16 cellular contexts compared by ENCODE assay signal in the genomic region with DNA sequence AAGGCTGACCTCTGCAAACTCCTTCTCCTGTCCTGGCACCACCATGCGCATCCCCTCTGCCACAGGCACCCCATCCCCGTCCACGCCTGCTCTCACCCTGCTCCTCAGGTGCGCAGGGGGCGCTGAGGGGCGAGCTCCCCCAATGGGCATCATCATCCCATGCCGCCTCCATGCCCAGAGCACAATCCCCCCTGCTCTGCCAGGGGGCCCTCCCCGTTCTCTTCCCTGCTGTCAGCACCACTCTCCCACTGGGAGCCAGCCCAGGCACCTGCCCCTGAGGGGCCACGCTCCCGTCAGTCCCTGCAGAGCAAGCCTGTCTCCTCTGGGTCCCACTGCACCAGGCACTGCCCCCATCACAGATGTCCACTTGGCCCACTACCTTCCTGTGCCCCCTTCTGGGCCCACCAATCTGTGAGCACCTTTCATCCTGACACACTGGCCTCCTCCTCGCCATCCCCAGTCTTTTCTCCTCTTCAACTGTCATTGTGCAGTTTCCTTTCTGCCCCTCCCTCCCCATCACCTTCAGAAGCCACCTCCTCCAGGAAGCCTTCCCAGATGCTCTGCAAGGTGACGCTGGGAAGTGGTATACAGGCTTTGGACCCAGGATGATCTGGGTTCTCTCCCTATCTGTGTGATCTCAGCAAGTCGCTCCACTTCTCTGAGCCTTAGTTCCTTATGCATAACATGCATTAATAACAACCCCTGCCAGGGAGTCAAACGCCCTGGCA.
"Had no signal": no experiment of that assay in that cellular context is flagged by ENCODE, and none has a peak within 500 bp of the region (broad histone marks: within the 10 kb centered on the region; RNA-seq: fewer than 3 reads in every experiment).

No MANE protein-coding gene starts in this region.

- H3K9me3 Mint-ChIP-seq: activated B cell treated with CpG ODN at 0.5 μM for 24 hours; activated naive CD8-positive, alpha-beta T cell treated with anti-CD3 and anti-CD28 coated beads for 36 hours; memory B cell; naive thymus-derived CD4-positive, alpha-beta T cell; T-cell had no signal

- H3K36me3 Mint-ChIP-seq: activated naive CD8-positive, alpha-beta T cell treated with anti-CD3 and anti-CD28 coated beads for 36 hours; memory B cell; naive thymus-derived CD4-positive, alpha-beta T cell; T-cell had no signal

- H3K4me1 Mint-ChIP-seq: activated B cell treated with CpG ODN at 0.5 μM for 24 hours; activated naive CD8-positive, alpha-beta T cell treated with anti-CD3 and anti-CD28 coated beads for 36 hours had no signal

- H3K27me3 ChIP-seq: thyroid gland had no signal

- H3K4me3 Mint-ChIP-seq: activated B cell treated with CpG ODN at 0.5 μM for 24 hours; activated CD8-positive, alpha-beta T cell treated with anti-CD3 and anti-CD28 coated beads, Interleukin-2, amount 10 ng/mL, durations not matched to agents 7 days and 5 days; activated naive CD8-positive, alpha-beta T cell treated with anti-CD3 and anti-CD28 coated beads for 36 hours; memory B cell; naive thymus-derived CD4-positive, alpha-beta T cell; T-cell had no signal

- H3K9me3 ChIP-seq: mucosa of descending colon, spleen, thyroid gland had no signal

- H3K4me1 ChIP-seq: spleen, thyroid gland had no signal

- H3K27ac ChIP-seq: spleen, thyroid gland had no signal

- ATAC-seq: activated CD8-positive, alpha-beta T cell treated with anti-CD3 and anti-CD28 coated beads, Interleukin-2, amount 10 ng/mL, durations not matched to agents 7 days and 5 days; mucosa of descending colon; naive thymus-derived CD4-positive, alpha-beta T cell; T-cell had no signal

- H3K4me3 ChIP-seq: mucosa of descending colon, spleen, thyroid gland had no signal

- H3K27ac Mint-ChIP-seq: activated B cell treated with CpG ODN at 0.5 μM for 24 hours; activated CD8-positive, alpha-beta T cell treated with anti-CD3 and anti-CD28 coated beads, Interleukin-2, amount 10 ng/mL, durations not matched to agents 7 days and 5 days; activated naive CD8-positive, alpha-beta T cell treated with anti-CD3 and anti-CD28 coated beads for 36 hours; memory B cell had no signal

- H3K36me3 ChIP-seq: spleen, thyroid gland had no signal

- DNase-seq: activated B cell treated with CpG ODN at 0.5 μM for 24 hours; activated CD4-positive, alpha-beta T cell treated with anti-CD3 and anti-CD28 coated beads for 48 hours; activated CD8-positive, alpha-beta memory T cell treated with anti-CD3 and anti-CD28 coated beads, Interleukin-2, amount 50 U/mL, for 48 hours; activated CD8-positive, alpha-beta T cell treated with anti-CD3 and anti-CD28 coated beads, Interleukin-2, amount 10 ng/mL, durations not matched to agents 7 days and 5 days; activated gamma-delta T cell treated with Interleukin-2 at 50 U/mL for 16 hours; activated naive CD8-positive, alpha-beta T cell treated with anti-CD3 and anti-CD28 coated beads for 36 hours; amniotic stem cell; mucosa of descending colon; naive thymus-derived CD4-positive, alpha-beta T cell; retina; spleen; stimulated activated naive CD4-positive, alpha-beta T cell treated with Interleukin-2 at 50 U/mL for 16 hours; T-cell; T-helper 9 cell; thyroid gland had no signal
